Comparison of ENCODE assay signal across 8 cellular contexts in genomic region chr1:96721382-96722160, GRCh38.
DNase-seq lines count a peak whose midpoint lies in the region; ATAC-seq lines count a peak whose summit lies in the region.

PTBP2 (plus strand) TSS chr1:96721784; CDS start chr1:96721865, 81 bp downstream.

- ATAC-seq in GM18873 (IDR thresholded peaks at IDR 0.05; ENCODE audit: low FRiP score, unreplicated experiment), result peak; percentile 91
- ATAC-seq in HG03108 (IDR thresholded peaks at IDR 0.05; ENCODE audit: unreplicated experiment), result peak; percentile 96

- peak within 1 kb of the TSS; percentile 99 for H3K27ac ChIP-seq in caudate nucleus (ENCODE audit: low read depth, low read length)

- DNase-seq in AG08396 (ENCODE audit: low spot score) (peak; percentile 94), NCI-H2227 (lab: John Stamatoyannopoulos, UW; ENCODE audit: unreplicated experiment) (peak; percentile 95), caudate nucleus (lab: John Stamatoyannopoulos, UW) (peak in 60 of 61 donors; percentile 27 to 93 (median 78)), islet precursor cell (peak; percentile 88)
- DNase-seq in activated CD4-positive, CD25-positive, alpha-beta regulatory T cell treated with anti-CD3 and anti-CD28 coated beads, Interleukin-2, amount 50 U/mL, for 16 hours (ENCODE audit: low read depth, low spot score), result peak; percentile 58
- peak; percentile 66 to 80 (median 67) for DNase-seq in stimulated activated CD4-positive, alpha-beta T cell treated with anti-CD3 and anti-CD28 coated beads, Interleukin-12 subunit alpha, Interleukin-12 subunit beta, amount 100 ng/mL, for 48 hours (ENCODE audit: low read depth in 2 of 3, low spot score in 1 of 3)

Comparison
In these comparisons a context has a peak if more than half of its experiments do, and no peak if none do; other contexts are left out.
1. Peak in every context shown above with its lines: DNase-seq, ATAC-seq and H3K27ac ChIP-seq.